9 cellular contexts compared by ENCODE assay signal in the genomic region with DNA sequence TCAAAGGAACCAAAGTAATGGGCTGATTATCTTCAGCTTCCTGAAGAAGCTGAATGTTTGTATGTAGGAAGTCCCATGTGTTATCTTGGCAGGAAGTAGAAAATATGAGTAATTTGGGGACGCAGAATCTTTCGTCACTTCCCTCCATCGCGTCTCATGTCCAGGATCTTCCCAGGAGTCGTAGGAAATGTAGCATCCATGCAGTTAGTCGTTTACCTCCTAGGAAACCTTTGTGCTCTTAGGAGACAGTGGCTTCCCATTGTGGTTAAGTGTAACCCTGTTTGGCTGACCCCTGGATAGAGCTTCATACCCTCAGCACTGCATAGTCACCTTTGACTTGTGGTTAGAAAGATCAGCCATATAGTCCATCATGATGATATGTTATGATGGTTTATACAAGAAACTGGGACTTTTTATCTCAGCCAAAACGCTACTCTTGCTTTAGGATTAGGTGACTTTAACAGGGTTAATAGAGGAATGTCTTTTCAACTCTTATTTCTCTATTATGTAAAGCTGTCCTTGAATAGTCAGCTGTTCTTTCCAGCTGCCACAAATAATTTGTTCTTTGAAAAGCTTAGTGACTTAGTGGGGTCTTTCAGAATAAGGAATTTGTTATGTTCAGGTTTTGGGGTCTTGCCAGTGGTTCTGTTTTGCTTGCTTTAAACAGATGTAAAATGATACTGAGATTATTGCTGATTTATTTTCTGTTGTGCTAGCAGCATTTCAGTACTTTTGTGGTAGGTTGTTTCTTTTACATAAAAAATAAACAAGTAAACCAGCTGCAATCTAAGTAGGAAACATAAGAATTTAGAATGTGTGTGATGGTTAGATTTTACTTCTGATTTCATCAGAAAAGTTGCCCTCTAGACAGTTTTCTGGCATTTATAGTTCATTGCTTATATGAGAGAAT.
DNase-seq lines count a peak whose midpoint lies in the region; ATAC-seq and TF ChIP-seq lines count a peak whose summit lies in the region.
"Had no signal": no experiment of that assay in that cellular context is flagged by ENCODE, and none has a peak within 500 bp of the region (broad histone marks: within the 10 kb centered on the region; RNA-seq: fewer than 3 reads in every experiment).

No MANE protein-coding gene starts in this region.

- H3K27ac ChIP-seq in heart right ventricle (peak overlapping the region in 9 of 10 donors; percentile 23 to 91 (median 86)), left lung (peak overlapping the region; percentile 77 to 93), upper lobe of right lung (peak overlapping the region; percentile 73)

- no peaks in the 10 kb centered on the region for H3K9me3 ChIP-seq in heart right ventricle
- no peaks in the 10 kb centered on the region for H3K9me3 ChIP-seq in left lung
- no peaks in the 10 kb centered on the region for H3K9me3 ChIP-seq in upper lobe of right lung

- DNase-seq in heart right ventricle, result no peak
- DNase-seq in Right ventricle myocardium superior, result no peak
- peak; percentile 63 for DNase-seq in activated CD8-positive, alpha-beta memory T cell treated with anti-CD3 and anti-CD28 coated beads, Interleukin-2, amount 50 U/mL, for 48 hours
- no peak for DNase-seq in left lung
- DNase-seq in upper lobe of right lung, result no peak
- no peak for DNase-seq in stimulated activated CD4-positive, alpha-beta T cell treated with anti-CD3 and anti-CD28 coated beads, Interleukin-4, amount 100 ng/mL, for 1 hour
- DNase-seq: NCI-H1105 had no signal

- TF ChIP-seq CTCF in heart right ventricle (IDR thresholded peaks at IDR 0.05) (no peak), left lung (IDR thresholded peaks at IDR 0.05) (no peak), upper lobe of right lung (IDR thresholded peaks at IDR 0.05) (no peak)

- 42 to 51% methylated on average over 7 of the region's 7 CpGs for WGBS in heart right ventricle, 2 donors

- intact Hi-C loops in heart right ventricle (cut with DNase I), result loop anchor here in 4 of 10 donors (5.0 to 10.0 kb wide), 5 partner anchors 35 to 408 kb away; no protein-coding TSS in a partner anchor
- intact Hi-C loops in Right ventricle myocardium superior (cut with DNase I), result loop anchor here (10.0 kb wide), 1 partner anchor 208 kb away; no protein-coding TSS in a partner anchor
- intact Hi-C loops in left lung (cut with DNase I), result loop anchor here in 1 of 2 donors (10.0 kb wide), 1 partner anchor 78 kb away; no protein-coding TSS in a partner anchor
- intact Hi-C loops in upper lobe of right lung (cut with DNase I), result no loop called here

- H3K27me3 ChIP-seq in heart right ventricle (no peaks in the 10 kb centered on the region), left lung (no peaks in the 10 kb centered on the region), upper lobe of right lung (no peaks in the 10 kb centered on the region)

- peak overlapping the region in 1 of 10 donors; percentile 22 for H3K4me3 ChIP-seq in heart right ventricle
- no peak overlapping the region for H3K4me3 ChIP-seq in left lung
- H3K4me3 ChIP-seq in upper lobe of right lung, result peak overlapping the region; percentile 4

- H3K36me3 ChIP-seq in heart right ventricle, result peaks cover 0 to 66% (median 0%) of the 10 kb centered on the region in 9 donors
- H3K36me3 ChIP-seq in left lung, result peaks cover 0 to 53% of the 10 kb centered on the region in 2 donors
- peaks cover 49% of the 10 kb centered on the region for H3K36me3 ChIP-seq in upper lobe of right lung

- ATAC-seq in heart right ventricle (peak in 3 of 8 donors; percentile 7 to 17 (median 14)), Right ventricle myocardium superior (ENCODE audit: poor library complexity) (no peak), left lung (no peak), upper lobe of right lung (peak; percentile 38), HG03354 (IDR thresholded peaks at IDR 0.05; ENCODE audit: poor library complexity, severe bottlenecking, unreplicated experiment) (no peak), HG02870 (IDR thresholded peaks at IDR 0.05; ENCODE audit: unreplicated experiment) (no peak)

- H3K4me1 ChIP-seq in heart right ventricle, result peaks cover 29 to 76% (median 60%) of the 10 kb centered on the region in 9 donors
- H3K4me1 ChIP-seq in left lung, result peaks cover 29 to 66% of the 10 kb centered on the region in 2 donors
- H3K4me1 ChIP-seq in upper lobe of right lung, result peaks cover 60% of the 10 kb centered on the region
